ENCODE assay signal across 8 cellular contexts in the genomic region with DNA sequence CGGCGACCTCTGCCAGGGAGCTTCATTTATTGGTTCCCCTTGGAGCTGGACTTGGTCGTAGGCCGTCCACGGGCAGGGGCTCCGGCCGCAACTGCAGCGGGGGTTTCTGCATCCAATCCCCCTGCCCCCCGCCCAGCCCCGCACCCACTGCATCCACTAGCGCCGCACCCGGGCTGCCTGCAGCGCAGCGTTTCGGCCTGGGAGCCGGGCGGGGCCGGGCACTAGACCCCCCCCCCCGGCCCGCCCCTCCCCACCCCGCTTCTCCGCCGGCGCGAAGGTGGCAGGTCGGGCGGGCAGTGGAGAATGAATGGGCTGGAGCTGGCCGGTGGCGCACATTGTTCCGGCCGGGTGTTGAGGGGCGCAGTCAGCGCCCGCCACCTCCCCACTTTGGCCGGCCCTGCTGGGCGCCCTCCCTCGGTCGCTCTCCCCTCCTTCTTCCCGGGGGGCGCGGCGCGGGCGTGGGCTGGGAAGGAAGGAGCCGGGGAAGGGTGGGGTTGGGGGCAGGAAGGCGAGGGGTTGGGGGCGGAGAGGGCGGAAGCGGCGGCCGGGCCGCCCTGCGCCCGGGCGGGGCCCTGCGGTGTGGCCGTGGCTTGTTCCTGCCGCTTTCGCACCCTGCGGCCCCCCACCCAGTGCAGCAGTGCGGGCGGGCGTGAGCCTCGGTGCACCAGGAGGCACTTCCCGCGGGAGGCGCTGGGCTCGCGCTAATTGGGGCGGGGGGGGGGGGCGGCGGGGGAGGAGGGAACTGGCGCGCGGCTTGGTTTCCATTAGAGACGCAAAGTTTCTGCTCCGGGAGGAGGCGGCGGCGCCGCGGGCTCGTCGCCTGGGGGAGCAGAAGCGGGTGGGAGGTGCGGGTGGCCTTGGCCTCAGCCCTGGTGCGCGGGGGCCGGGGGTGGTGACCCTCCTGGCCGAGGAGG. TPM values are rescaled to one million over a fixed set of nuclear protein-coding genes. Genes with fewer than 3 reads are reported as not detected.
DNase-seq lines count a peak whose midpoint lies in the region; ATAC-seq and TF ChIP-seq lines count a peak whose summit lies in the region.

No MANE protein-coding gene starts in this region.

- no peaks in the 10 kb centered on the region for H3K27me3 ChIP-seq in Panc1 (ENCODE audit: control insufficient read depth, insufficient read depth, low read length)

- in situ Hi-C loops in ACHN (cut with HindIII; ENCODE audit: low pct_ligation_motif_present, low pct_unique_long_range_greater_than_20kb, low sequenced_read_pairs) (no loop called here), Panc1 (cut with HindIII; ENCODE audit: low pct_unique_long_range_greater_than_20kb, low sequenced_read_pairs) (no loop called here)

- no peaks in the 10 kb centered on the region for H3K9me3 ChIP-seq in Panc1 (ENCODE audit: control insufficient read depth, insufficient read depth, low read depth, low read length)

- TF ChIP-seq CTCF in Panc1 (IDR thresholded peaks at IDR 0.05) (0 out of 2 replicates have a peak, but pooled peaks have one; percentile 10), fibroblast of villous mesenchyme (IDR thresholded peaks at IDR 0.05; ENCODE audit: insufficient read depth, low read depth, low read length) (no peak), neural crest cell (conservative IDR thresholded peaks at IDR 0.05) (no peak)

- ATAC-seq in GM18517 (IDR thresholded peaks at IDR 0.05; ENCODE audit: unreplicated experiment) (peak; percentile 11), HG03108 (IDR thresholded peaks at IDR 0.05; ENCODE audit: unreplicated experiment) (peak; percentile 16), Panc1 (peak; percentile 64)

- peaks cover 42% of the 10 kb centered on the region for H3K36me3 Mint-ChIP-seq in activated T-helper 2 cell treated with anti-CD3 and anti-CD28 coated beads, Interferon-gamma antibody, Interleukin-2, Interleukin-4, amounts not matched to agents 10 μg/mL and 5 μg/mL and 100 μg/mL, durations not matched to agents 14 hours and 24 hours and 36 hours (ENCODE audit: low read depth)
- H3K36me3 Mint-ChIP-seq in neural crest cell (ENCODE audit: low read depth): peaks cover 11% of the 10 kb centered on the region

- H3K27me3 Mint-ChIP-seq in activated T-helper 2 cell treated with anti-CD3 and anti-CD28 coated beads, Interferon-gamma antibody, Interleukin-2, Interleukin-4, amounts not matched to agents 10 μg/mL and 5 μg/mL and 100 μg/mL, durations not matched to agents 14 hours and 24 hours and 36 hours (ENCODE audit: low read depth): peaks cover 1% of the 10 kb centered on the region
- H3K27me3 Mint-ChIP-seq in neural crest cell (ENCODE audit: low read depth): peaks cover 8% of the 10 kb centered on the region

- peak overlapping the region; percentile 90 for H3K4me3 Mint-ChIP-seq in activated T-helper 2 cell treated with anti-CD3 and anti-CD28 coated beads, Interferon-gamma antibody, Interleukin-2, Interleukin-4, amounts not matched to agents 10 μg/mL and 5 μg/mL and 100 μg/mL, durations not matched to agents 14 hours and 24 hours and 36 hours (ENCODE audit: low read depth)
- H3K4me3 Mint-ChIP-seq in neural crest cell: peak overlapping the region; percentile 97

- DNase-seq in ACHN (peak; percentile 58), Panc1 (ENCODE audit: low read depth, low spot score) (no peak), fibroblast of villous mesenchyme (ENCODE audit: low read depth) (peak; percentile 43), neural crest cell (ENCODE audit: low read depth, low spot score) (peak; percentile 40), substantia nigra (lab: John Stamatoyannopoulos, UW) (peak in 42 of 49 donors; percentile 22 to 78 (median 62))
- peak; percentile 77 for DNase-seq in activated T-helper 2 cell treated with anti-CD3 and anti-CD28 coated beads, Interferon-gamma antibody, Interleukin-2, Interleukin-4, amounts not matched to agents 10 μg/mL and 5 μg/mL and 100 μg/mL, durations not matched to agents 14 hours and 24 hours and 36 hours (ENCODE audit: low spot score)

- H3K9me3 Mint-ChIP-seq in activated T-helper 2 cell treated with anti-CD3 and anti-CD28 coated beads, Interferon-gamma antibody, Interleukin-2, Interleukin-4, amounts not matched to agents 10 μg/mL and 5 μg/mL and 100 μg/mL, durations not matched to agents 14 hours and 24 hours and 36 hours: no peaks in the 10 kb centered on the region
- H3K9me3 Mint-ChIP-seq in neural crest cell: no peaks in the 10 kb centered on the region

- intact Hi-C loops in Panc1 (cut with micrococcal nuclease; ENCODE audit: unreplicated experiment): loop anchor here (2.0 to 10.0 kb wide), 3 partner anchors 95 to 357 kb away; no protein-coding TSS in a partner anchor
- intact Hi-C loops in activated T-helper 2 cell treated with anti-CD3 and anti-CD28 coated beads, Interferon-gamma antibody, Interleukin-2, Interleukin-4, amounts not matched to agents 10 μg/mL and 5 μg/mL and 100 μg/mL, durations not matched to agents 14 hours and 24 hours and 36 hours (cut with micrococcal nuclease): loop anchor here (1.0 to 5.0 kb wide), 4 partner anchors 14 to 663 kb away; a partner anchor contains a TSS

- H3K4me1 ChIP-seq in Panc1 (ENCODE audit: control insufficient read depth, insufficient read depth, low read length): peaks cover 11% of the 10 kb centered on the region

- POLR2A ChIA-PET in Panc1 (lab: Charles Lee): interaction anchor here (0.8 kb wide), 1 partner anchor 15 kb away, joined by 5 read pairs; no protein-coding TSS in a partner anchor

- peak overlapping the region; percentile 76 for H3K27ac ChIP-seq in Panc1 (ENCODE audit: low read length)
- peak overlapping the region; percentile 84 for H3K27ac ChIP-seq in substantia nigra (ENCODE audit: low read depth, low read length, poor library complexity, severe bottlenecking)

- CTCF ChIA-PET in Panc1 (lab: Charles Lee): no interaction called here

- H3K4me3 ChIP-seq in Panc1 (ENCODE audit: low read depth in 2 of 2, low read length in 2 of 2) (peak overlapping the region; percentile 82 to 92), fibroblast of villous mesenchyme (ENCODE audit: low read depth, low read length) (peak overlapping the region; percentile 98)

- no TSS peak for BruUV-seq in Panc1 (replicated peaks; lab: Mats Ljungman, UMichigan)

- H3K36me3 ChIP-seq in Panc1 (ENCODE audit: control insufficient read depth, insufficient read depth, low read length): peaks cover 14% of the 10 kb centered on the region

- H3K4me1 Mint-ChIP-seq in activated T-helper 2 cell treated with anti-CD3 and anti-CD28 coated beads, Interferon-gamma antibody, Interleukin-2, Interleukin-4, amounts not matched to agents 10 μg/mL and 5 μg/mL and 100 μg/mL, durations not matched to agents 14 hours and 24 hours and 36 hours (ENCODE audit: low read depth): peaks cover 38% of the 10 kb centered on the region
- H3K4me1 Mint-ChIP-seq in neural crest cell: peaks cover 47% of the 10 kb centered on the region

- peak overlapping the region; percentile 86 for H3K27ac Mint-ChIP-seq in activated T-helper 2 cell treated with anti-CD3 and anti-CD28 coated beads, Interferon-gamma antibody, Interleukin-2, Interleukin-4, amounts not matched to agents 10 μg/mL and 5 μg/mL and 100 μg/mL, durations not matched to agents 14 hours and 24 hours and 36 hours
- peak overlapping the region; percentile 94 for H3K27ac Mint-ChIP-seq in neural crest cell (ENCODE audit: unreplicated experiment)

RNA-seq across cellular contexts. Expression of a gene that starts 0.8 kb away (rescaled TPM):
- total RNA-seq in Panc1 (2021; ENCODE audit: unreplicated experiment) (182 TPM), fibroblast of villous mesenchyme (173 and 286 TPM in 2 replicates), neural crest cell (338 and 339 TPM in 2 replicates)
- polyA plus RNA-seq in Panc1 (2012; ENCODE audit: insufficient read length): 247 TPM
- total RNA-seq in activated T-helper 2 cell treated with anti-CD3 and anti-CD28 coated beads, Interferon-gamma antibody, Interleukin-2, Interleukin-4, amounts not matched to agents 10 μg/mL and 5 μg/mL and 100 μg/mL, durations not matched to agents 14 hours and 24 hours and 36 hours: 470 and 491 TPM in 2 replicates

Comparison
In these comparisons a context has a peak if more than half of its experiments do, and no peak if none do; other contexts are left out.
1. ATAC-seq: peak in every context shown above with its lines; median percentile 64 in Panc1; 16 in HG03108; 11 in GM18517.